In the genomic region with DNA sequence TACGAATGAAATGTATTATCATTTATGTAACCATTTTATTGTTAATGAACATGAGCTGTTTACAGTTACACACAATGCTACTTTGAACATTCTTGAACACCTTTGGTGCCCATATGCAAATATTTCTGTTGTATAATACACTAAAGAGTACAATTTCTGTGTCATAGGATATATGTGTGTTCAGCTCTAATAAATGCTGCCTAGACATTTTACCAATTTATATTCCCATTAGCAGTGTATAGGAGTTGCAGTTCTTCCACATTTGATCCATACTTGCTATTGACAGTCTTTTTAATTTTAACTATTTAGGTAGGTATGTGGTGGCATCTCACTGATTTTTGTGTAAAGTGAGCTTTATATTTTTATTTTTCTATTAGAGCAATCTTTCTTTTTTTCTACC, we compare ENCODE assay signal across 29 cellular contexts.
"Had no signal": no experiment of that assay in that cellular context is flagged by ENCODE, and none has a peak within 500 bp of the region (broad histone marks: within the 10 kb centered on the region; RNA-seq: fewer than 3 reads in every experiment).

No MANE protein-coding gene starts in this region.

- H3K9me3 Mint-ChIP-seq: stimulated activated naive CD8-positive, alpha-beta T cell treated with anti-CD3 and anti-CD28 coated beads, Interleukin-15, Interleukin-2, amounts not matched to agents 100 ng/mL and 50 ng/mL, for 24 hours; type B pancreatic cell had no signal

- H3K36me3 Mint-ChIP-seq: stimulated activated effector memory CD8-positive, alpha-beta T cell treated with anti-CD3 and anti-CD28 coated beads, Interleukin-12 subunit alpha, Interleukin-12 subunit beta, amount 100 ng/mL, for 72 hours; stimulated activated memory B cell treated with anti-CD40 and anti-IgM and Interleukin-4, amounts not matched to agents 10 μg/mL and 1 μg/mL and 100 μg/mL, for 72 hours; stimulated activated naive B cell treated with anti-CD40 and anti-IgM and Interleukin-4, amounts not matched to agents 10 μg/mL and 1 μg/mL and 100 μg/mL, for 72 hours; type B pancreatic cell had no signal

- DNase-seq: stimulated activated CD4-positive, alpha-beta T cell treated with anti-CD3 and anti-CD28 coated beads, Interleukin-2, amount 100 ng/mL, for 48 hours; stimulated activated CD4-positive, alpha-beta T cell treated with anti-CD3 and anti-CD28 coated beads, Interleukin-4, amount 100 ng/mL, for 1 hour; stimulated activated CD4-positive, alpha-beta T cell treated with anti-CD3 and anti-CD28 coated beads, Interleukin-4, amount 100 ng/mL, for 24 hours; stimulated activated CD4-positive, alpha-beta T cell treated with anti-CD3 and anti-CD28 coated beads, Interleukin-4, amount 100 ng/mL, for 4 hours; stimulated activated CD8-positive, alpha-beta memory T cell treated with anti-CD3 and anti-CD28 coated beads, Interleukin-4, amount 100 ng/mL, for 48 hours; stimulated activated naive B cell treated with anti-CD40 and anti-IgM and Interleukin-4, amounts not matched to agents 10 μg/mL and 1 μg/mL and 100 μg/mL, for 72 hours; stimulated activated naive CD4-positive, alpha-beta T cell; stimulated activated naive CD4-positive, alpha-beta T cell treated with Interleukin-2 at 50 U/mL for 16 hours; stimulated activated naive CD8-positive, alpha-beta T cell treated with anti-CD3 and anti-CD28 coated beads, Interleukin-15, amount 100 ng/mL, for 72 hours; stimulated activated naive CD8-positive, alpha-beta T cell treated with anti-CD3 and anti-CD28 coated beads, Interleukin-15, Interleukin-2, amounts not matched to agents 100 U/mL and 50 U/mL, for 24 hours; stomach; substantia nigra; testis; thyroid gland; tibial artery; transverse colon; trophoblast cell; upper lobe of left lung; upper lobe of right lung; uterus had no signal

- H3K27ac ChIP-seq: stomach, suprapubic skin, testis, thoracic aorta, thyroid gland, tibial artery, tibial nerve, transverse colon, upper lobe of left lung, upper lobe of right lung, uterus, vagina had no signal

- H3K4me1 Mint-ChIP-seq: stimulated activated effector memory CD8-positive, alpha-beta T cell treated with anti-CD3 and anti-CD28 coated beads, Interleukin-12 subunit alpha, Interleukin-12 subunit beta, amount 100 ng/mL, for 72 hours; stimulated activated memory B cell treated with anti-CD40 and anti-IgM and Interleukin-4, amounts not matched to agents 10 μg/mL and 1 μg/mL and 100 μg/mL, for 72 hours; stimulated activated naive B cell treated with anti-CD40 and anti-IgM and Interleukin-4, amounts not matched to agents 10 μg/mL and 1 μg/mL and 100 μg/mL, for 72 hours; stimulated activated naive CD8-positive, alpha-beta T cell treated with anti-CD3 and anti-CD28 coated beads, Interleukin-15, amount 100 ng/mL, for 72 hours had no signal

- H3K36me3 ChIP-seq: stomach, suprapubic skin, thoracic aorta, thyroid gland, tibial artery, transverse colon, upper lobe of left lung, upper lobe of right lung, uterus, vagina had no signal

- H3K4me1 ChIP-seq: stomach, suprapubic skin, testis, thyroid gland, tibial artery, tibial nerve, transverse colon, upper lobe of left lung, upper lobe of right lung, uterus, vagina had no signal

- H3K27me3 ChIP-seq: stomach, suprapubic skin, testis, thyroid gland, tibial artery, tibial nerve, transverse colon, upper lobe of left lung, upper lobe of right lung, uterus, vagina had no signal

- H3K4me3 Mint-ChIP-seq: stimulated activated effector memory CD8-positive, alpha-beta T cell treated with anti-CD3 and anti-CD28 coated beads, Interleukin-12 subunit alpha, Interleukin-12 subunit beta, amount 100 ng/mL, for 72 hours; stimulated activated memory B cell treated with anti-CD40 and anti-IgM and Interleukin-4, amounts not matched to agents 10 μg/mL and 1 μg/mL and 100 μg/mL, for 72 hours; stimulated activated naive B cell treated with anti-CD40 and anti-IgM and Interleukin-4, amounts not matched to agents 10 μg/mL and 1 μg/mL and 100 μg/mL, for 72 hours; stimulated activated naive CD8-positive, alpha-beta T cell treated with anti-CD3 and anti-CD28 coated beads, Interleukin-15, amount 100 ng/mL, for 72 hours; stimulated activated naive CD8-positive, alpha-beta T cell treated with anti-CD3 and anti-CD28 coated beads, Interleukin-15, Interleukin-2, amounts not matched to agents 100 ng/mL and 50 ng/mL, for 24 hours; type B pancreatic cell had no signal

- H3K27me3 Mint-ChIP-seq: stimulated activated memory B cell treated with anti-CD40 and anti-IgM and Interleukin-4, amounts not matched to agents 10 μg/mL and 1 μg/mL and 100 μg/mL, for 72 hours; stimulated activated naive B cell treated with anti-CD40 and anti-IgM and Interleukin-4, amounts not matched to agents 10 μg/mL and 1 μg/mL and 100 μg/mL, for 72 hours; stimulated activated naive CD8-positive, alpha-beta T cell treated with anti-CD3 and anti-CD28 coated beads, Interleukin-15, amount 100 ng/mL, for 72 hours; stimulated activated naive CD8-positive, alpha-beta T cell treated with anti-CD3 and anti-CD28 coated beads, Interleukin-15, Interleukin-2, amounts not matched to agents 100 ng/mL and 50 ng/mL, for 24 hours; type B pancreatic cell had no signal

- ATAC-seq: stimulated activated effector memory CD8-positive, alpha-beta T cell treated with anti-CD3 and anti-CD28 coated beads, Interleukin-12 subunit alpha, Interleukin-12 subunit beta, amount 100 ng/mL, for 72 hours; stimulated activated memory B cell treated with anti-CD40 and anti-IgM and Interleukin-4, amounts not matched to agents 10 μg/mL and 1 μg/mL and 100 μg/mL, for 72 hours; stimulated activated naive B cell treated with anti-CD40 and anti-IgM and Interleukin-4, amounts not matched to agents 10 μg/mL and 1 μg/mL and 100 μg/mL, for 72 hours; stimulated activated naive CD8-positive, alpha-beta T cell treated with anti-CD3 and anti-CD28 coated beads, Interleukin-15, amount 100 ng/mL, for 72 hours; stimulated activated naive CD8-positive, alpha-beta T cell treated with anti-CD3 and anti-CD28 coated beads, Interleukin-15, Interleukin-2, amounts not matched to agents 100 U/mL and 50 U/mL, for 24 hours; upper lobe of right lung had no signal

- H3K27ac Mint-ChIP-seq: stimulated activated effector memory CD8-positive, alpha-beta T cell treated with anti-CD3 and anti-CD28 coated beads, Interleukin-12 subunit alpha, Interleukin-12 subunit beta, amount 100 ng/mL, for 72 hours; stimulated activated memory B cell treated with anti-CD40 and anti-IgM and Interleukin-4, amounts not matched to agents 10 μg/mL and 1 μg/mL and 100 μg/mL, for 72 hours; stimulated activated naive B cell treated with anti-CD40 and anti-IgM and Interleukin-4, amounts not matched to agents 10 μg/mL and 1 μg/mL and 100 μg/mL, for 72 hours; stimulated activated naive CD8-positive, alpha-beta T cell treated with anti-CD3 and anti-CD28 coated beads, Interleukin-15, amount 100 ng/mL, for 72 hours; stimulated activated naive CD8-positive, alpha-beta T cell treated with anti-CD3 and anti-CD28 coated beads, Interleukin-15, Interleukin-2, amounts not matched to agents 100 ng/mL and 50 ng/mL, for 24 hours; type B pancreatic cell had no signal

- FAIRE-seq: urothelium cell line had no signal

- H3K9me3 ChIP-seq: suprapubic skin, testis, thoracic aorta, thyroid gland, tibial artery, tibial nerve, transverse colon, upper lobe of left lung, upper lobe of right lung, uterus, vagina had no signal

- H3K4me3 ChIP-seq: stomach, suprapubic skin, testis, thoracic aorta, thyroid gland, tibial artery, tibial nerve, transverse colon, upper lobe of left lung, upper lobe of right lung, uterus, vagina had no signal
